ENCODE assay signal across 21 cellular contexts in the genomic region with DNA sequence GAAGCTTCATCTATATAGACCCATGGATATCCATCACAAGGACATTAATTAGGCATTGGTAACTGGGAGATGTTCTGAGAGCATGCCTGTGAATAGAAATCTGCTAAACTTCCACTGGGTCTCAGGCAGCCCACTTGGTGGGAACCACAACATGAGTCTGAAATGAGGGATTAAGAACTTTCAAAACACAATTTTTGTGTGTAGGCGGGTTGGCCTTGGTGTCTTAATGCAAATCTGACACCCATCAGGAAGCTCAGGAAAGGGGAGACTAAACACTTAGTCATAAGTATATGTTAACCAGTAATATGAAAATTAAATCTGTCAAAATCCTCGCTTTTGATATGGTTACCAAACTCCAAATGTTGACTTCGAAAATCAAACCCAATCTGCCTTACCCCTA.
"Had no signal": no experiment of that assay in that cellular context is flagged by ENCODE, and none has a peak within 500 bp of the region (broad histone marks: within the 10 kb centered on the region; RNA-seq: fewer than 3 reads in every experiment).

No MANE protein-coding gene starts in this region.

- H3K27ac Mint-ChIP-seq: immature natural killer cell, mesothelial cell of epicardium had no signal

- H3K4me3 Mint-ChIP-seq: immature natural killer cell, mesothelial cell of epicardium had no signal

- H3K27ac ChIP-seq: coronary artery, dorsolateral prefrontal cortex, esophagus muscularis mucosa, foreskin keratinocyte, gastroesophageal sphincter, heart left ventricle, hepatocyte, left lung, lower lobe of right lung had no signal

- H3K9me3 ChIP-seq: esophagus muscularis mucosa, gastroesophageal sphincter, heart left ventricle, left lung, lower lobe of right lung, mucosa of descending colon had no signal

- ATAC-seq: foreskin keratinocyte, gastroesophageal sphincter, heart left ventricle, left cardiac atrium, left lung, left ventricle myocardium superior, lower lobe of right lung, mucosa of descending colon had no signal

- FAIRE-seq: endothelial cell of umbilical vein, keratinocyte had no signal

- H3K4me1 ChIP-seq: foreskin keratinocyte, heart left ventricle, left lung, lower lobe of right lung had no signal

- H3K27me3 ChIP-seq: dorsolateral prefrontal cortex, esophagus muscularis mucosa, foreskin keratinocyte, gastroesophageal sphincter, heart left ventricle, hepatocyte, left lung had no signal

- H3K4me3 ChIP-seq: coronary artery, dorsolateral prefrontal cortex, esophagus muscularis mucosa, gastroesophageal sphincter, heart left ventricle, hepatocyte, left lung, lower lobe of right lung, mucosa of descending colon had no signal

- DNase-seq: dermis blood vessel endothelial cell; dorsolateral prefrontal cortex; effector CD4-positive, alpha-beta T cell; effector memory CD4-positive, alpha-beta T cell; foreskin keratinocyte; heart left ventricle; hypothalamus; immature natural killer cell; left cardiac atrium; left lung; left ventricle myocardium superior; lower lobe of right lung; mesenchymal stem cell; mucosa of descending colon had no signal

- H3K4me1 Mint-ChIP-seq: immature natural killer cell had no signal

- H3K36me3 Mint-ChIP-seq: immature natural killer cell, mesothelial cell of epicardium had no signal

- H3K36me3 ChIP-seq: esophagus muscularis mucosa, gastroesophageal sphincter, heart left ventricle, left lung, lower lobe of right lung had no signal

- H3K9me3 Mint-ChIP-seq: immature natural killer cell, mesothelial cell of epicardium had no signal

- H2AFZ ChIP-seq: hepatocyte had no signal
